ENCODE assay signal across 8 cellular contexts in the genomic region with DNA sequence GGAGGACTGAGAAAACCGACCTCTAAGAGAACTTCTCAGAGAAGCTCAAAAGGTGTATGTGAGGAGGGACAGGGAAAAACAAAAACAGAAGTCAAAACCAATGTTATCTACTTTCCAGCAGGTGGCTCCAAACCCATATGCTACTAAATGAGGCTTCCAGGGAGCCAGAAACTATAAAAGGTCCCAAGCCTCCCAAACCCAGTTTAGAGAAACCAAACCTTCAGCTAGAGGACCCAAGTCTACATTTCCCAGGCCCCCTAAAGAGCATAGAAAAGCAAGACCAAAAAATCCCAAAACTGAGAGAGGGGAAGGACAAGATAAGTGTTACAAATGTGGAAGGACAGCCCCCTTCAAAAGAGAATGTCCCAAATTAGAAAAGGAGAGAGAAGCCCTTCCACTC. TPM values are rescaled to one million over a fixed set of nuclear protein-coding genes. Genes with fewer than 3 reads are reported as not detected.
DNase-seq lines count a peak whose midpoint lies in the region; ATAC-seq and TF ChIP-seq lines count a peak whose summit lies in the region.

No MANE protein-coding gene starts in this region.

- ATAC-seq in right cardiac atrium: peak; percentile 48 to 53
- no peak for ATAC-seq in omental fat pad (ENCODE audit: low FRiP score)

- intact Hi-C loops in A673 (cut with micrococcal nuclease; ENCODE audit: unreplicated experiment) (no loop called here), right cardiac atrium (cut with DNase I) (loop anchor here in 2 of 4 donors (5.0 kb wide), 1 partner anchor 36 kb away; no protein-coding TSS in a partner anchor)

- no peaks in the 10 kb centered on the region for H3K4me1 ChIP-seq in A673 (ENCODE audit: insufficient read depth, low read length, poor library complexity, severe bottlenecking)
- H3K4me1 ChIP-seq in adipocyte (ENCODE audit: control insufficient read depth, insufficient read depth, low read length): peaks cover 7% of the 10 kb centered on the region
- H3K4me1 ChIP-seq in right cardiac atrium (ENCODE audit: control insufficient read depth, insufficient read depth, low read length): peaks cover 5% of the 10 kb centered on the region

- H3K27ac ChIP-seq in A673 (ENCODE audit: low read depth, low read length, poor library complexity, severe bottlenecking) (no peak overlapping the region), right cardiac atrium (ENCODE audit: low read length) (no peak overlapping the region)

- H3K9ac ChIP-seq in adipocyte (ENCODE audit: low read length): no peak overlapping the region

- H3K27me3 ChIP-seq in A673 (replicated peaks; ENCODE audit: insufficient read depth, low read depth, low read length, poor library complexity) (no peaks in the 10 kb centered on the region), adipocyte (replicated peaks; ENCODE audit: control insufficient read depth, insufficient read depth, low read length) (no peaks in the 10 kb centered on the region), right cardiac atrium (ENCODE audit: control insufficient read depth, insufficient read depth) (no peaks in the 10 kb centered on the region)

- 8% methylated on average over 1 of the region's 1 CpG for WGBS in right cardiac atrium

- no peak overlapping the region for H3K4me3 ChIP-seq in A673 (ENCODE audit: low read depth, low read length, poor library complexity, severe bottlenecking)
- H3K4me3 ChIP-seq in adipocyte (ENCODE audit: low read length): no peak overlapping the region
- H3K4me3 ChIP-seq in right cardiac atrium (ENCODE audit: low read length): no peak overlapping the region

- H3K9me3 ChIP-seq in A673 (ENCODE audit: low read depth, low read length, poor library complexity, severe bottlenecking) (no peaks in the 10 kb centered on the region), adipocyte (ENCODE audit: control insufficient read depth, low read length) (no peaks in the 10 kb centered on the region), right cardiac atrium (ENCODE audit: control insufficient read depth, low read length) (no peaks in the 10 kb centered on the region)

- peak; percentile 43 for DNase-seq in A673 (ENCODE audit: low spot score)
- DNase-seq in GM04504 (ENCODE audit: low read depth): peak; percentile 12
- DNase-seq in M059J (ENCODE audit: low read depth): peak; percentile 52
- peak; percentile 61 for DNase-seq in adipocyte (ENCODE audit: low read depth)
- no peak for DNase-seq in right cardiac atrium
- peak; percentile 9 for DNase-seq in stromal cell of bone marrow (ENCODE audit: low read depth)
- no peak for DNase-seq in omental fat pad (ENCODE audit: low spot score)
- DNase-seq in islet precursor cell: no peak

- no TSS peak for BruUV-seq in A673 (replicated peaks; lab: Mats Ljungman, UMichigan)

- no peaks in the 10 kb centered on the region for H3K36me3 ChIP-seq in A673 (ENCODE audit: insufficient read depth, low read length, poor library complexity, severe bottlenecking)
- no peaks in the 10 kb centered on the region for H3K36me3 ChIP-seq in adipocyte (ENCODE audit: control insufficient read depth, insufficient read depth, low read length, severe bottlenecking)

- CTCF ChIA-PET in A673 (lab: Charles Lee): interaction anchor here (0.6 kb wide), 1 partner anchor 33 kb away, joined by 3 read pairs; no protein-coding TSS in a partner anchor

- POLR2A ChIA-PET in A673 (lab: Charles Lee; ENCODE audit: low non-redundant PET): no interaction called here

- TF ChIP-seq CTCF in A673 (conservative IDR thresholded peaks at IDR 0.05; ENCODE audit: low read depth, low read length) (peak; percentile 66), omental fat pad (IDR thresholded peaks at IDR 0.05) (no peak)

RNA-seq across cellular contexts. Expression of gene HPR, which starts 3.7 kb away (rescaled TPM):
- total RNA-seq in A673 (2021) (not detected in 2 replicates), right cardiac atrium (10 to 100 TPM; 13.2 to 25.3 (median 15.8) TPM), omental fat pad (10 to 100 TPM in 1 of 4 donors, 1 to 10 TPM in 3; 3.0 to 11.2 (median 3.4) TPM)
- total RNA-seq in M059J (2014; rRNA removed; shearing (Covaris generic)): not detected in 2 replicates
- 38.7 TPM for polyA plus RNA-seq in right cardiac atrium

RNA-seq across cellular contexts. Expression of gene HP, which starts 12.4 kb away (rescaled TPM):
- not detected in 2 replicates for total RNA-seq in A673 (2021)
- total RNA-seq in M059J (2014; rRNA removed; shearing (Covaris generic)): not detected in 2 replicates
- total RNA-seq in right cardiac atrium: 100 to 1,000 TPM in 1 of 4 donors, 10 to 100 TPM in 2, 1 to 10 TPM in 1; 3.1 to 103 (median 36.3) TPM
- 13.2 TPM for polyA plus RNA-seq in right cardiac atrium
- 1,000 to 10,000 TPM in 2 of 4 donors, 100 to 1,000 TPM in 1, 10 to 100 TPM in 1; 48.9 to 4,795 (median 1,381) TPM for total RNA-seq in omental fat pad

RNA-seq across cellular contexts. Expression of gene TXNL4B, which starts 26.7 kb away (rescaled TPM):
- total RNA-seq in A673 (2021): 15.8 and 17.6 TPM in 2 replicates
- total RNA-seq in M059J (2014; rRNA removed; shearing (Covaris generic)): 10.9 and 12.0 TPM in 2 replicates
- total RNA-seq in right cardiac atrium: 1 to 10 TPM; 4.5 to 7.9 (median 5.4) TPM
- 5.0 TPM for polyA plus RNA-seq in right cardiac atrium
- total RNA-seq in omental fat pad: 10 to 100 TPM in 3 of 4 donors, 1 to 10 TPM in 1; 8.1 to 16.9 (median 15.1) TPM

RNA-seq across cellular contexts. Expression of gene DHX38, which starts 26.9 kb away (rescaled TPM):
- total RNA-seq in A673 (2021) (77.7 and 91.0 TPM in 2 replicates), right cardiac atrium (10 to 100 TPM; 37.2 to 45.9 (median 43.1) TPM), omental fat pad (10 to 100 TPM; 39.8 to 79.5 (median 56.5) TPM)
- total RNA-seq in M059J (2014; rRNA removed; shearing (Covaris generic)): 15.5 and 32.3 TPM in 2 replicates
- 27.7 TPM for polyA plus RNA-seq in right cardiac atrium

RNA-seq across cellular contexts. Expression of gene DHODH, which starts 58.2 kb away (rescaled TPM):
- 12.8 and 14.4 TPM in 2 replicates for total RNA-seq in A673 (2021)
- 5.3 and 5.7 TPM in 2 replicates for total RNA-seq in M059J (2014; rRNA removed; shearing (Covaris generic))
- total RNA-seq in right cardiac atrium: 10 to 100 TPM; 44.1 to 55.7 (median 47.4) TPM
- polyA plus RNA-seq in right cardiac atrium: 38.9 TPM
- 10 to 100 TPM in 3 of 4 donors, 1 to 10 TPM in 1; 6.8 to 15.1 (median 11.9) TPM for total RNA-seq in omental fat pad

Comparison
In these comparisons a context has a peak if more than half of its experiments do, and no peak if none do; other contexts are left out.
1. DNase-seq: peak in A673 (single experiment), GM04504 (single experiment), M059J (single experiment), adipocyte (single experiment) and stromal cell of bone marrow (single experiment); none in right cardiac atrium (0 of 3), omental fat pad (single experiment) and islet precursor cell (single experiment).